17 cellular contexts compared by ENCODE assay signal in genomic region chr7:148014473-148014872, GRCh38.
DNase-seq lines count a peak whose midpoint lies in the region; ATAC-seq lines count a peak whose summit lies in the region.
"Had no signal": no experiment of that assay in that cellular context is flagged by ENCODE, and none has a peak within 500 bp of the region (broad histone marks: within the 10 kb centered on the region; RNA-seq: fewer than 3 reads in every experiment).

No MANE protein-coding gene starts in this region.

- H3K9ac ChIP-seq in adipocyte (ENCODE audit: low read length), result no peak overlapping the region

- H3K4me3 ChIP-seq in MG63 (no peak overlapping the region), adipocyte (ENCODE audit: low read length) (no peak overlapping the region)
- H3K4me3 ChIP-seq: GM12878, PC-9, SK-N-MC had no signal

- H3K9me3 ChIP-seq in MG63 (no peaks in the 10 kb centered on the region), adipocyte (ENCODE audit: control insufficient read depth, low read length) (no peaks in the 10 kb centered on the region)

- DNase-seq in DMS153 treated with DMSO at 0.1 percent for 48 hours (lab: John Stamatoyannopoulos, UW; ENCODE audit: unreplicated experiment), result peak; percentile 95
- DNase-seq in MG63, result peak; percentile 5
- peak; percentile 28 for DNase-seq in NCI-H2196 treated with DMSO at 0.1 percent for 48 hours (lab: John Stamatoyannopoulos, UW; ENCODE audit: unreplicated experiment)
- peak; percentile 35 for DNase-seq in adipocyte (ENCODE audit: low read depth)
- DNase-seq in RKO (ENCODE audit: low spot score), result no peak
- DNase-seq: activated naive CD4-positive, alpha-beta T cell treated with anti-CD3 and anti-CD28 coated beads, Interleukin-2, amount 10 ng/mL, durations not matched to agents 7 days and 5 days; activated T-cell treated with anti-CD3 and anti-CD28 coated beads, Interleukin-2, amount 50 U/mL, for 4 hours; effector memory CD8-positive, alpha-beta T cell; HCEC 1CT; NCI-H526 had no signal

- H3K27me3 ChIP-seq in MG63, result no peaks in the 10 kb centered on the region
- no peaks in the 10 kb centered on the region for H3K27me3 ChIP-seq in adipocyte (replicated peaks; ENCODE audit: control insufficient read depth, insufficient read depth, low read length)

- H3K4me1 ChIP-seq in adipocyte (ENCODE audit: control insufficient read depth, insufficient read depth, low read length), result no peaks in the 10 kb centered on the region

- H3K36me3 ChIP-seq in MG63, result no peaks in the 10 kb centered on the region
- no peaks in the 10 kb centered on the region for H3K36me3 ChIP-seq in adipocyte (ENCODE audit: control insufficient read depth, insufficient read depth, low read length, severe bottlenecking)

- no peak for ATAC-seq in GM19455 (IDR thresholded peaks at IDR 0.05; ENCODE audit: unreplicated experiment)
- ATAC-seq in GM18873 (IDR thresholded peaks at IDR 0.05; ENCODE audit: low FRiP score, unreplicated experiment), result no peak
- ATAC-seq: activated CD4-positive, CD25-positive, alpha-beta regulatory T cell treated with anti-CD3 and anti-CD28 coated beads, Interleukin-2, amount 50 U/mL, for 24 hours; activated T-cell treated with anti-CD3 and anti-CD28 coated beads, Interleukin-2, amount 50 U/mL, for 4 hours; effector memory CD8-positive, alpha-beta T cell; GM12878; left lobe of liver had no signal
